9 cellular contexts compared by ENCODE assay signal in the genomic region with DNA sequence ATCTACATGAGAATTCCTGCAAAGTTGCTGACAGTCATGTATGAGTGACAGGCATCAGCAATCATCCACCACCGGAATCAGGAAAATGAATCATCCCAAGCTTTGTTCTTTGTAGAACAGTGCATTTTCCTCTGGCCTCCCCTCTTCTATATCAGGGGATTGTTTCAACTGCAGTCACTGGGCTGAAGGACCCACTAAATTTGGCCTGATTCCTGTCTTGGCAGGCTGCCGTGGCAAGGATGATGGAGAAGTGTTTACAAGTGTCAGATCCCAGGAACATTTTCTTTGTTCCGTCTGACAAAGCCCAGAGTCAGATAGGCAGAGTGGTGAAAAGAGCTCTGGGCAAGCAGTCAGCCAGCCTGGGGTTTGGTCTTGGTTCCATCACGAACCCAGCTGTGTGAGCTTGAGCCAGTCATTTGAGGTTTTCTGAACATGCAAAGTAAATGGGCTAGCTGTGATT.
A peak's percentile ranks its signal among the peaks of the same experiment; 100 is the strongest.
DNase-seq lines count a peak whose midpoint lies in the region; ATAC-seq and TF ChIP-seq lines count a peak whose summit lies in the region.
"Had no signal": no experiment of that assay in that cellular context is flagged by ENCODE, and none has a peak within 500 bp of the region (broad histone marks: within the 10 kb centered on the region; RNA-seq: fewer than 3 reads in every experiment).

No MANE protein-coding gene starts in this region.

- DNase-seq in NCI-H1092 (lab: John Stamatoyannopoulos, UW) (peak; percentile 79), left cardiac atrium (peak; percentile 74), stromal cell of bone marrow (ENCODE audit: low read depth) (peak; percentile 67), CD1c-positive myeloid dendritic cell (ENCODE audit: extremely low spot score) (no peak)
- DNase-seq in effector CD4-positive, alpha-beta T cell, result no peak
- DNase-seq: naive B cell, NCI-H2171 treated with DMSO at 0.1 percent for 48 hours had no signal

- H3K27ac ChIP-seq in VCaP, result peak overlapping the region; percentile 79

- ATAC-seq in left cardiac atrium (peak; percentile 87 to 88), GM21528 (IDR thresholded peaks at IDR 0.05; ENCODE audit: low FRiP score, unreplicated experiment) (no peak)

- no peak for TF ChIP-seq CTCF in VCaP (conservative IDR thresholded peaks at IDR 0.05)

- intact Hi-C loops in left cardiac atrium (cut with DNase I), result loop anchor here in 1 of 2 donors (10.0 kb wide), 1 partner anchor 172 kb away; a partner anchor contains a TSS

Comparison
In these comparisons a context has a peak if more than half of its experiments do, and no peak if none do; other contexts are left out.
1. DNase-seq: peak in NCI-H1092 (single experiment), left cardiac atrium (single experiment) and stromal cell of bone marrow (single experiment); none in effector CD4-positive, alpha-beta T cell (single experiment) and CD1c-positive myeloid dendritic cell (single experiment).